ENCODE assay signal across 1 cellular context in genomic region chr5:160423025-160423554, GRCh38.
TF ChIP-seq lines count a peak whose summit lies in the region.

No MANE protein-coding gene starts in this region.

TF ChIP-seq in WTC11, 78 proteins besides CTCF, POLR2A, EP300 and RAD21 (continued from another document):
- no peak for TF ChIP-seq ZNF219 (CRISPR knock-in tag; IDR thresholded peaks at IDR 0.05; ENCODE audit: borderline replicate concordance)
- TF ChIP-seq TP53 (CRISPR knock-in tag; IDR thresholded peaks at IDR 0.05): no peak
- no peak for TF ChIP-seq ZNF263 (CRISPR knock-in tag; IDR thresholded peaks at IDR 0.05; ENCODE audit: low read depth)
